12 cellular contexts compared by ENCODE assay signal in genomic region chr1:55063562-55063942, GRCh38. TPM values are rescaled to one million over a fixed set of nuclear protein-coding genes. Genes with fewer than 3 reads are reported as not detected.
"Had no signal": no experiment of that assay in that cellular context is flagged by ENCODE, and none has a peak within 500 bp of the region (broad histone marks: within the 10 kb centered on the region; RNA-seq: fewer than 3 reads in every experiment).

No MANE protein-coding gene starts in this region.

- H3K9me3 ChIP-seq: lower lobe of right lung, ovary had no signal

- H3K36me3 ChIP-seq: ovary had no signal

- H3K4me3 ChIP-seq: lower lobe of right lung, ovary had no signal

- H3K4me3 Mint-ChIP-seq: activated B cell treated with CpG ODN at 0.5 μM for 24 hours; activated CD4-positive, alpha-beta T cell treated with anti-CD3 and anti-CD28 coated beads, Interleukin-2, amount 10 ng/mL, durations not matched to agents 24 days and 14 days; activated naive CD8-positive, alpha-beta T cell treated with anti-CD3 and anti-CD28 coated beads, Interleukin-2, amount 10 ng/mL, durations not matched to agents 7 days and 5 days; activated T-helper 1 cell treated with anti-CD3 and anti-CD28 coated beads, Interleukin-12 subunit alpha, Interleukin-12 subunit beta, Interleukin-2, Interleukin-4 antibody, amounts not matched to agents 30 ng/mL and 10 ng/mL and 1 ng/mL, durations not matched to agents 14 hours and 24 hours and 36 hours; central memory CD8-positive, alpha-beta T cell; neural crest cell; stimulated activated effector memory CD8-positive, alpha-beta T cell treated with anti-CD3 and anti-CD28 coated beads, Interleukin-12 subunit alpha, Interleukin-12 subunit beta, amount 100 ng/mL, for 72 hours had no signal

- H3K9me3 Mint-ChIP-seq: activated B cell treated with CpG ODN at 0.5 μM for 24 hours; activated CD4-positive, alpha-beta T cell treated with anti-CD3 and anti-CD28 coated beads, Interleukin-2, amount 10 ng/mL, durations not matched to agents 24 days and 14 days; activated naive CD8-positive, alpha-beta T cell treated with anti-CD3 and anti-CD28 coated beads, Interleukin-2, amount 10 ng/mL, durations not matched to agents 7 days and 5 days; activated T-helper 1 cell treated with anti-CD3 and anti-CD28 coated beads, Interleukin-12 subunit alpha, Interleukin-12 subunit beta, Interleukin-2, Interleukin-4 antibody, amounts not matched to agents 30 ng/mL and 10 ng/mL and 1 ng/mL, durations not matched to agents 14 hours and 24 hours and 36 hours; central memory CD8-positive, alpha-beta T cell; neural crest cell; stimulated activated effector memory CD8-positive, alpha-beta T cell treated with anti-CD3 and anti-CD28 coated beads, Interleukin-12 subunit alpha, Interleukin-12 subunit beta, amount 100 ng/mL, for 72 hours had no signal

- H3K27ac ChIP-seq: brain microvascular endothelial cell, lower lobe of right lung, ovary had no signal

- DNase-seq: activated B cell treated with CpG ODN at 0.5 μM for 24 hours; activated CD4-positive, alpha-beta T cell treated with anti-CD3 and anti-CD28 coated beads, Interleukin-2, amount 10 ng/mL, durations not matched to agents 24 days and 14 days; activated naive CD8-positive, alpha-beta T cell treated with anti-CD3 and anti-CD28 coated beads, Interleukin-2, amount 10 ng/mL, durations not matched to agents 7 days and 5 days; brain microvascular endothelial cell; effector CD8-positive, alpha-beta T cell; lower lobe of right lung; T-helper 2 cell had no signal

- H3K27me3 Mint-ChIP-seq: activated B cell treated with CpG ODN at 0.5 μM for 24 hours; activated CD4-positive, alpha-beta T cell treated with anti-CD3 and anti-CD28 coated beads, Interleukin-2, amount 10 ng/mL, durations not matched to agents 24 days and 14 days; activated naive CD8-positive, alpha-beta T cell treated with anti-CD3 and anti-CD28 coated beads, Interleukin-2, amount 10 ng/mL, durations not matched to agents 7 days and 5 days; central memory CD8-positive, alpha-beta T cell had no signal

- H3K27ac Mint-ChIP-seq: activated B cell treated with CpG ODN at 0.5 μM for 24 hours; activated CD4-positive, alpha-beta T cell treated with anti-CD3 and anti-CD28 coated beads, Interleukin-2, amount 10 ng/mL, durations not matched to agents 24 days and 14 days; activated naive CD8-positive, alpha-beta T cell treated with anti-CD3 and anti-CD28 coated beads, Interleukin-2, amount 10 ng/mL, durations not matched to agents 7 days and 5 days; activated T-helper 1 cell treated with anti-CD3 and anti-CD28 coated beads, Interleukin-12 subunit alpha, Interleukin-12 subunit beta, Interleukin-2, Interleukin-4 antibody, amounts not matched to agents 30 ng/mL and 10 ng/mL and 1 ng/mL, durations not matched to agents 14 hours and 24 hours and 36 hours; stimulated activated effector memory CD8-positive, alpha-beta T cell treated with anti-CD3 and anti-CD28 coated beads, Interleukin-12 subunit alpha, Interleukin-12 subunit beta, amount 100 ng/mL, for 72 hours had no signal

- H3K4me1 Mint-ChIP-seq: activated B cell treated with CpG ODN at 0.5 μM for 24 hours; central memory CD8-positive, alpha-beta T cell; neural crest cell had no signal

- H3K27me3 ChIP-seq: brain microvascular endothelial cell, ovary had no signal

RNA-seq across cellular contexts. Expression of gene PCSK9, which starts 24.2 kb away (rescaled TPM):
- total RNA-seq: activated B cell treated with CpG ODN at 0.5 μM for 24 hours; activated CD4-positive, alpha-beta T cell treated with anti-CD3 and anti-CD28 coated beads, Interleukin-2, amount 10 ng/mL, durations not matched to agents 24 days and 14 days; activated naive CD8-positive, alpha-beta T cell treated with anti-CD3 and anti-CD28 coated beads, Interleukin-2, amount 10 ng/mL, durations not matched to agents 7 days and 5 days; activated T-helper 1 cell treated with anti-CD3 and anti-CD28 coated beads, Interleukin-12 subunit alpha, Interleukin-12 subunit beta, Interleukin-2, Interleukin-4 antibody, amounts not matched to agents 30 ng/mL and 10 ng/mL and 1 ng/mL, durations not matched to agents 14 hours and 24 hours and 36 hours had no signal
